Comparison of ENCODE assay signal across 21 cellular contexts in genomic region chr11:27107548-27107947, GRCh38.
"Had no signal": no experiment of that assay in that cellular context is flagged by ENCODE, and none has a peak within 500 bp of the region (broad histone marks: within the 10 kb centered on the region; RNA-seq: fewer than 3 reads in every experiment).

No MANE protein-coding gene starts in this region.

- H3K27ac ChIP-seq: RWPE1 had no signal

- DNase-seq: IMR-90, Karpas-422, KG1, MG63, NCI-H1092, NCI-H1105 treated with DMSO at 0.1 percent for 48 hours, NCI-H1417 treated with DMSO at 0.1 percent for 48 hours, NCI-H146, NCI-H1694 treated with DMSO at 0.1 percent for 48 hours, NCI-H1930, NCI-H2081, NCI-H2107, NCI-H2227 treated with DMSO at 0.1 percent for 48 hours, NCI-H524, NCI-H526 treated with DMSO at 0.1 percent for 48 hours, NCI-H774, SHP77, SK-N-SH, SW 1271 had no signal

- H3K4me3 ChIP-seq: MG63 had no signal

- H3K9ac ChIP-seq: SK-N-SH had no signal

- H3K36me3 ChIP-seq: MG63 had no signal

- H3K9me3 ChIP-seq: SK-N-SH had no signal

- H3K27me3 ChIP-seq: MG63 had no signal

- H3K4me2 ChIP-seq: SK-N-SH had no signal

- ATAC-seq: HepG2 had no signal
